In genomic region chr2:65056990-65057375, GRCh38 we compare ENCODE assay signal across 8 cellular contexts. TPM values are rescaled to one million over a fixed set of nuclear protein-coding genes. Genes with fewer than 3 reads are reported as not detected.
DNase-seq lines count a peak whose midpoint lies in the region; ATAC-seq and TF ChIP-seq lines count a peak whose summit lies in the region.

No MANE protein-coding gene starts in this region.

- H3K4me1 ChIP-seq in Caco-2 (peaks cover 22% of the 10 kb centered on the region), Peyer's patch (peaks cover 0 to 24% (median 7%) of the 10 kb centered on the region in 4 donors), endocrine pancreas (ENCODE audit: control insufficient read depth, insufficient read depth, low read length) (peaks cover 10% of the 10 kb centered on the region)

- peak overlapping the region; percentile 78 to 95 (median 89) for H3K27ac ChIP-seq in Peyer's patch

- no peaks in the 10 kb centered on the region for H3K27me3 Mint-ChIP-seq in Caco-2 (ENCODE audit: insufficient read depth, unreplicated experiment)
- H3K27me3 Mint-ChIP-seq in osteocyte (ENCODE audit: unreplicated experiment) = no peaks in the 10 kb centered on the region

- H3K27me3 ChIP-seq in Caco-2 (replicated peaks; ENCODE audit: control insufficient read depth, insufficient read depth, low read length) (no peaks in the 10 kb centered on the region), Peyer's patch (no peaks in the 10 kb centered on the region), endocrine pancreas (ENCODE audit: control insufficient read depth, insufficient read depth, low read length) (no peaks in the 10 kb centered on the region)

- DNase-seq in Caco-2 (no peak), Peyer's patch (no peak), osteocyte (ENCODE audit: extremely low spot score, unreplicated experiment) (no peak), NCI-H1105 treated with DMSO at 0.1 percent for 48 hours (lab: John Stamatoyannopoulos, UW) (no peak), ureter (ENCODE audit: low spot score) (no peak), DMS79 (lab: John Stamatoyannopoulos, UW) (no peak)

- POLR2A ChIA-PET in Caco-2 (lab: Charles Lee) = interaction anchor here (0.6 to 1.8 kb wide), 4 partner anchors 19 to 532 kb away, joined by 3 to 40 read pairs (median 4); partner anchors contain the start of genes ACTR2 and RAB1A

- no peak for TF ChIP-seq POLR2A in Peyer's patch (IDR thresholded peaks at IDR 0.05)

- H3K27ac Mint-ChIP-seq in Caco-2 (ENCODE audit: unreplicated experiment) = peak overlapping the region; percentile 42
- H3K27ac Mint-ChIP-seq in osteocyte (ENCODE audit: unreplicated experiment) = peak overlapping the region; percentile 67

- ATAC-seq in GM18907 (IDR thresholded peaks at IDR 0.05; ENCODE audit: unreplicated experiment) = no peak

- peaks cover 19% of the 10 kb centered on the region for H3K4me1 Mint-ChIP-seq in Caco-2 (ENCODE audit: low read depth, unreplicated experiment)
- peaks cover 23% of the 10 kb centered on the region for H3K4me1 Mint-ChIP-seq in osteocyte (ENCODE audit: unreplicated experiment)

- H3K4me3 Mint-ChIP-seq in Caco-2 (ENCODE audit: unreplicated experiment) (peak overlapping the region; percentile 99), osteocyte (ENCODE audit: unreplicated experiment) (peak overlapping the region; percentile 82)

- H3K36me3 Mint-ChIP-seq in Caco-2 (ENCODE audit: insufficient read depth, unreplicated experiment) = peaks cover 14% of the 10 kb centered on the region
- no peaks in the 10 kb centered on the region for H3K36me3 Mint-ChIP-seq in osteocyte (ENCODE audit: unreplicated experiment)

- peak overlapping the region; percentile 84 for H3K9ac ChIP-seq in endocrine pancreas (ENCODE audit: control insufficient read depth, insufficient read depth, low read length)

- intact Hi-C loops in Caco-2 (cut with micrococcal nuclease; ENCODE audit: unreplicated experiment) = loop anchor here (2.0 kb wide), 1 partner anchor 74 kb away; the partner anchor contains the start of gene RAB1A

- no TSS peak for BruUV-seq in Caco-2 (replicated peaks; lab: Mats Ljungman, UMichigan)

- H3K9me3 ChIP-seq in Caco-2 (no peaks in the 10 kb centered on the region), Peyer's patch (no peaks in the 10 kb centered on the region), endocrine pancreas (ENCODE audit: control insufficient read depth, low read length) (no peaks in the 10 kb centered on the region)

- no peak for TF ChIP-seq CTCF in Caco-2 (IDR thresholded peaks at IDR 0.05; ENCODE audit: insufficient read depth in 1 of 2, low read depth in 1 of 2, low read length in 1 of 2, severe bottlenecking in 1 of 2, unreplicated experiment in 1 of 2)
- no peak for TF ChIP-seq CTCF in Peyer's patch (IDR thresholded peaks at IDR 0.05)
- no peak for TF ChIP-seq CTCF in osteocyte (IDR thresholded peaks at IDR 0.05)

- H3K9me3 Mint-ChIP-seq in Caco-2 (ENCODE audit: unreplicated experiment) (no peaks in the 10 kb centered on the region), osteocyte (ENCODE audit: unreplicated experiment) (no peaks in the 10 kb centered on the region)

- CTCF ChIA-PET in Caco-2 (lab: Charles Lee) = interaction anchor here (0.9 to 2.4 kb wide), 3 partner anchors 8 to 171 kb away, joined by 3 to 12 read pairs (median 10); partner anchors contain the start of genes ACTR2 and RAB1A

- H3K36me3 ChIP-seq in Caco-2 (ENCODE audit: control insufficient read depth, insufficient read depth, low read length) = no peaks in the 10 kb centered on the region; the same call in 1 of the 2 replicates
- H3K36me3 ChIP-seq in Peyer's patch = no peaks in the 10 kb centered on the region
- no peaks in the 10 kb centered on the region for H3K36me3 ChIP-seq in endocrine pancreas (ENCODE audit: control insufficient read depth, insufficient read depth, low read length)

- H3K4me3 ChIP-seq in Caco-2 (ENCODE audit: low read depth, low read length) = peak overlapping the region; percentile 78
- H3K4me3 ChIP-seq in Peyer's patch = peak overlapping the region; percentile 76 to 93 (median 87)
- H3K4me3 ChIP-seq in endocrine pancreas (ENCODE audit: control insufficient read depth, insufficient read depth, low read length) = peak overlapping the region; percentile 85

RNA-seq across cellular contexts. Expression of gene CEP68, which starts 0.8 kb away (rescaled TPM):
- total RNA-seq in Caco-2 (2022) = 12.9 and 14.0 TPM in 2 replicates
- 10 to 100 TPM in 3 of 4 donors, 1 to 10 TPM in 1; 5.4 to 18.2 (median 14.7) TPM for total RNA-seq in Peyer's patch
- total RNA-seq in osteocyte = 20.7 and 22.4 TPM in 2 replicates
- 27.8 TPM for total RNA-seq in ureter
